1 cellular context compared by ENCODE assay signal in genomic region chr3:187748050-187748481, GRCh38.
A peak's percentile ranks its signal among the peaks of the same experiment; 100 is the strongest.
TF ChIP-seq lines count a peak whose summit lies in the region.

No MANE protein-coding gene starts in this region.

TF ChIP-seq in HepG2, 621 proteins besides CTCF, POLR2A, EP300 and RAD21 (continued from another document and continues in another):
- no peak for TF ChIP-seq CEBPZ (IDR thresholded peaks at IDR 0.05; ENCODE audit: low read length)
- no peak for TF ChIP-seq ZBTB42 (CRISPR knock-in tag; IDR thresholded peaks at IDR 0.05)
- no peak for TF ChIP-seq RORA (CRISPR knock-in tag; IDR thresholded peaks at IDR 0.05)
- TF ChIP-seq SCMH1 (CRISPR knock-in tag; IDR thresholded peaks at IDR 0.05; ENCODE audit: borderline replicate concordance), result no peak
- TF ChIP-seq ERF (CRISPR knock-in tag; IDR thresholded peaks at IDR 0.05), result no peak
- peak; percentile 36; the same call in 1 of the 2 replicates for TF ChIP-seq ZBTB7B (CRISPR knock-in tag; IDR thresholded peaks at IDR 0.05)
- TF ChIP-seq MAF1 (CRISPR knock-in tag; IDR thresholded peaks at IDR 0.05; ENCODE audit: borderline replicate concordance), result no peak
- TF ChIP-seq DR1 (CRISPR knock-in tag; IDR thresholded peaks at IDR 0.05), result no peak
- peak; percentile 18; the same call in 1 of the 2 replicates for TF ChIP-seq ZNF691 (CRISPR knock-in tag; IDR thresholded peaks at IDR 0.05; ENCODE audit: borderline replicate concordance, low read depth)
- no peak for TF ChIP-seq ZNF772 (CRISPR knock-in tag; IDR thresholded peaks at IDR 0.05)
- no peak for TF ChIP-seq TCF7 (IDR thresholded peaks at IDR 0.05; ENCODE audit: low read depth)
- TF ChIP-seq ZNF609 (CRISPR knock-in tag; IDR thresholded peaks at IDR 0.05; ENCODE audit: borderline replicate concordance), result peak; percentile 52; the same call in 1 of the 2 replicates
- TF ChIP-seq AKNA (CRISPR knock-in tag; IDR thresholded peaks at IDR 0.05; ENCODE audit: borderline replicate concordance), result no peak
- TF ChIP-seq ZNF687 (CRISPR knock-in tag; IDR thresholded peaks at IDR 0.05), result no peak; the same call in 1 of the 2 replicates
- TF ChIP-seq ZC3H4 (CRISPR knock-in tag; IDR thresholded peaks at IDR 0.05; ENCODE audit: borderline replicate concordance), result no peak
- no peak for TF ChIP-seq DMTF1 (CRISPR knock-in tag; IDR thresholded peaks at IDR 0.05)
- no peak for TF ChIP-seq ZUFSP (CRISPR knock-in tag; IDR thresholded peaks at IDR 0.05; ENCODE audit: borderline replicate concordance)
- no peak for TF ChIP-seq MAFK (conservative IDR thresholded peaks at IDR 0.05 in 1 of 2, IDR thresholded peaks at IDR 0.05 in 1 of 2; ENCODE audit: low read length in 2 of 2)
- TF ChIP-seq FOXC1 (CRISPR knock-in tag; IDR thresholded peaks at IDR 0.05; ENCODE audit: borderline replicate concordance), result no peak
- TF ChIP-seq HNRNPK (IDR thresholded peaks at IDR 0.05; ENCODE audit: low read depth, low read length, poor library complexity, severe bottlenecking), result no peak
- TF ChIP-seq ESRRA (CRISPR knock-in tag; IDR thresholded peaks at IDR 0.05; ENCODE audit: low read depth), result no peak
- no peak for TF ChIP-seq ZNF839 (CRISPR knock-in tag; IDR thresholded peaks at IDR 0.05; ENCODE audit: borderline replicate concordance)
- TF ChIP-seq TCF7L2 (IDR thresholded peaks at IDR 0.05; ENCODE audit: low read depth, low read length), result no peak
- no peak for TF ChIP-seq ZNF382 (CRISPR knock-in tag; IDR thresholded peaks at IDR 0.05; ENCODE audit: borderline replicate concordance)
- no peak for TF ChIP-seq ZNF891 (CRISPR knock-in tag; IDR thresholded peaks at IDR 0.05)
- no peak for TF ChIP-seq NFYC (CRISPR knock-in tag; IDR thresholded peaks at IDR 0.05)
- TF ChIP-seq EZH2 (conservative IDR thresholded peaks at IDR 0.05; ENCODE audit: low read depth, low read length), result no peak
- TF ChIP-seq ZSCAN12 (CRISPR knock-in tag; IDR thresholded peaks at IDR 0.05), result no peak
- TF ChIP-seq TFDP2 (CRISPR knock-in tag; IDR thresholded peaks at IDR 0.05), result no peak
- TF ChIP-seq KDM2A (CRISPR knock-in tag; IDR thresholded peaks at IDR 0.05; ENCODE audit: borderline replicate concordance, low read depth), result peak; percentile 56; the same call in 1 of the 2 replicates
- no peak for TF ChIP-seq NFE2L2 (IDR thresholded peaks at IDR 0.05; ENCODE audit: low read length)
- TF ChIP-seq KAT2B (IDR thresholded peaks at IDR 0.05; ENCODE audit: borderline replicate concordance, low read depth, low read length), result no peak
- no peak for TF ChIP-seq ZNF747 (CRISPR knock-in tag; IDR thresholded peaks at IDR 0.05; ENCODE audit: borderline replicate concordance)
- no peak for TF ChIP-seq MAFG (CRISPR knock-in tag; IDR thresholded peaks at IDR 0.05)
- no peak for TF ChIP-seq NCOR1 (IDR thresholded peaks at IDR 0.05; ENCODE audit: borderline replicate concordance, low read length)
